21 cellular contexts compared by ENCODE assay signal in the genomic region with DNA sequence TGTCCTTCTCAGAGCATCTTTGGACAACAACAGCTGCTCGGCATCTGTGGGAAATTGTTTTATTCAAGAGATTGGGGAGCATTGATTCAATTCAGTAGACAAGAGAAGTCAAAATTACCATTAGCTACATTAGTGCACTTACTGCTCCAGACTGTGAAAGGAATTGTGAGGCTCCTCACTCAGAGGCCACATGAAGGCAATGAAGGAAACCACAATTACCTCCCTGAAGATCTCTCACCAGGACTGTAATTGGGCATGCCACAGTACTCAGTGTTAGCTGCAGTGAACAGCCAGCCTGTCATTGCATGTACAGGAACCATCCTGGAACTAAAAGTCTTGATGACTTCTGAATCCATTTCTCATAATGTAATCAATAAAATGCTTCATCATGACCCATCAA.
"Had no signal": no experiment of that assay in that cellular context is flagged by ENCODE, and none has a peak within 500 bp of the region (broad histone marks: within the 10 kb centered on the region; RNA-seq: fewer than 3 reads in every experiment).

No MANE protein-coding gene starts in this region.

- DNase-seq: activated B cell treated with CpG ODN at 0.5 μM for 24 hours; activated CD4-positive, alpha-beta memory T cell treated with anti-CD3 and anti-CD28 coated beads for 36 hours; activated CD4-positive, alpha-beta T cell treated with anti-CD3 and anti-CD28 coated beads for 4 hours; activated CD8-positive, alpha-beta memory T cell treated with anti-CD3 and anti-CD28 coated beads, Interleukin-2, amount 10 ng/mL, durations not matched to agents 7 days and 5 days; activated T-cell treated with anti-CD3 and anti-CD28 coated beads for 4 hours; amniotic stem cell; lower lobe of right lung; mesendoderm; mucosa of descending colon; naive B cell; SK-N-SH; stimulated activated CD4-positive, alpha-beta T cell treated with anti-CD3 and anti-CD28 coated beads, Interleukin-4, amount 100 ng/mL, for 4 hours; T-cell; T-helper 9 cell; tibial artery had no signal

- H3K9ac ChIP-seq: SK-N-SH had no signal

- H3K4me1 ChIP-seq: lower lobe of right lung, prostate gland, right atrium auricular region, tibial artery had no signal

- H3K9me2 ChIP-seq: SK-N-SH had no signal

- H3K4me3 ChIP-seq: lower lobe of right lung, mucosa of descending colon, prostate gland, right atrium auricular region, tibial artery had no signal

- ATAC-seq: activated CD8-positive, alpha-beta memory T cell treated with anti-CD3 and anti-CD28 coated beads, Interleukin-2, amount 10 ng/mL, durations not matched to agents 7 days and 5 days; activated naive CD4-positive, alpha-beta T cell treated with anti-CD3 and anti-CD28 coated beads, Interleukin-2, amount 50 U/mL, for 72 hours; left lobe of liver; lower lobe of right lung; mucosa of descending colon had no signal

- H3K27ac ChIP-seq: epithelial cell of prostate, lower lobe of right lung, prostate gland, right atrium auricular region, tibial artery had no signal

- H3K27ac Mint-ChIP-seq: activated B cell treated with CpG ODN at 0.5 μM for 24 hours; activated CD4-positive, alpha-beta memory T cell treated with anti-CD3 and anti-CD28 coated beads for 36 hours; activated CD8-positive, alpha-beta memory T cell treated with anti-CD3 and anti-CD28 coated beads, Interleukin-2, amount 10 ng/mL, durations not matched to agents 7 days and 5 days; activated naive CD4-positive, alpha-beta T cell treated with anti-CD3 and anti-CD28 coated beads, Interleukin-2, amount 50 U/mL, for 72 hours; stimulated activated naive CD8-positive, alpha-beta T cell treated with anti-CD3 and anti-CD28 coated beads, Interleukin-15, Interleukin-2, amounts not matched to agents 100 ng/mL and 50 ng/mL, for 24 hours; T-cell had no signal

- H3K4me2 ChIP-seq: SK-N-SH had no signal

- H3K9me3 Mint-ChIP-seq: activated B cell treated with CpG ODN at 0.5 μM for 24 hours; activated CD4-positive, alpha-beta memory T cell treated with anti-CD3 and anti-CD28 coated beads for 36 hours; stimulated activated naive CD8-positive, alpha-beta T cell treated with anti-CD3 and anti-CD28 coated beads, Interleukin-15, Interleukin-2, amounts not matched to agents 100 ng/mL and 50 ng/mL, for 24 hours; T-cell had no signal

- H3K36me3 ChIP-seq: lower lobe of right lung, prostate gland, right atrium auricular region had no signal

- H3K4me3 Mint-ChIP-seq: activated B cell treated with CpG ODN at 0.5 μM for 24 hours; activated CD4-positive, alpha-beta memory T cell treated with anti-CD3 and anti-CD28 coated beads for 36 hours; activated CD8-positive, alpha-beta memory T cell treated with anti-CD3 and anti-CD28 coated beads, Interleukin-2, amount 10 ng/mL, durations not matched to agents 7 days and 5 days; naive B cell; stimulated activated naive CD8-positive, alpha-beta T cell treated with anti-CD3 and anti-CD28 coated beads, Interleukin-15, Interleukin-2, amounts not matched to agents 100 ng/mL and 50 ng/mL, for 24 hours; T-cell had no signal

- H3K9me3 ChIP-seq: lower lobe of right lung, mucosa of descending colon, prostate gland, right atrium auricular region, SK-N-SH, tibial artery had no signal

- H3K36me3 Mint-ChIP-seq: activated CD4-positive, alpha-beta memory T cell treated with anti-CD3 and anti-CD28 coated beads for 36 hours; activated CD8-positive, alpha-beta memory T cell treated with anti-CD3 and anti-CD28 coated beads, Interleukin-2, amount 10 ng/mL, durations not matched to agents 7 days and 5 days; naive B cell had no signal

- H3K27me3 ChIP-seq: right atrium auricular region, tibial artery had no signal

- H3K4me1 Mint-ChIP-seq: activated B cell treated with CpG ODN at 0.5 μM for 24 hours, naive B cell had no signal

- H3K27me3 Mint-ChIP-seq: activated B cell treated with CpG ODN at 0.5 μM for 24 hours; activated CD4-positive, alpha-beta memory T cell treated with anti-CD3 and anti-CD28 coated beads for 36 hours; activated CD8-positive, alpha-beta memory T cell treated with anti-CD3 and anti-CD28 coated beads, Interleukin-2, amount 10 ng/mL, durations not matched to agents 7 days and 5 days; naive B cell; stimulated activated naive CD8-positive, alpha-beta T cell treated with anti-CD3 and anti-CD28 coated beads, Interleukin-15, Interleukin-2, amounts not matched to agents 100 ng/mL and 50 ng/mL, for 24 hours; T-cell had no signal
